Comparison of ENCODE assay signal across 18 cellular contexts in the genomic region with DNA sequence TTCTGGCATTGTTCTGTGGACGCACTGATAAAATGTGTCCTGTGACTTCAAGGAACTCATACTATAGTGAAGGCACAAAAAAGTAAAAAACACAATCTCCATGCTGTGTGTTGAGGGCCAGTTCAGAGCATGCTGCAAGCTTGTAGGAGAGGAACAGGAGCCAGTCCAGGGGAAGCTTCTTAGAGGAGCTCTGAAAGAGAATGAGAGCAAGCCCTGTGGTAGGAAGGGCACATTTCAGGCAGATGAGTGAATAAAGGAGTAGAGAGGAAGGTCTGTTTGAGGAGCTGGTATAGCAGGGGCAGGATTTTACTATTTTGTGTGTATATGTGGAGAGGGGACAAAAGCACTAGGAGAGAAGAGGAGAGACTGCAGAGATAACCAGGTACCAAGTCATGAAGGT.
DNase-seq lines count a peak whose midpoint lies in the region; ATAC-seq and TF ChIP-seq lines count a peak whose summit lies in the region.
"Had no signal": no experiment of that assay in that cellular context is flagged by ENCODE, and none has a peak within 500 bp of the region (broad histone marks: within the 10 kb centered on the region; RNA-seq: fewer than 3 reads in every experiment).

No MANE protein-coding gene starts in this region.

- peak overlapping the region; percentile 13; the same call in 1 of the 2 replicates for H3K27ac Mint-ChIP-seq in WTC11
- H3K27ac Mint-ChIP-seq: HFFc6 had no signal

- CTCF ChIA-PET in WTC11 (lab: Charles Lee): interaction anchor here (0.8 kb wide), 1 partner anchor 93 kb away, joined by 3 read pairs; no protein-coding TSS in a partner anchor
- CTCF ChIA-PET in HEK293T (lab: Yijun Ruan, JAX): no interaction called here

- peaks cover 11% of the 10 kb centered on the region for H3K4me1 Mint-ChIP-seq in WTC11

- POLR2A ChIA-PET in WTC11 (lab: Charles Lee): no interaction called here
- POLR2A ChIA-PET in HEK293T (lab: Yijun Ruan, JAX): no interaction called here

- TF ChIP-seq CTCF in WTC11 (IDR thresholded peaks at IDR 0.05): no peak

- H3K36me3 Mint-ChIP-seq in WTC11: no peaks in the 10 kb centered on the region

- peak; percentile 15 for DNase-seq in NCI-H2171 treated with DMSO at 0.1 percent for 48 hours (lab: John Stamatoyannopoulos, UW)
- DNase-seq in NCI-H2171 (lab: John Stamatoyannopoulos, UW): no peak
- no peak for DNase-seq in WTC11 (ENCODE audit: low spot score)
- peak; percentile 14 for DNase-seq in iPS-NIHi11 (ENCODE audit: low spot score)
- no peak for DNase-seq in HEK293T (ENCODE audit: extremely low spot score)
- DNase-seq: DMS53, HFFc6, MM.1S, NCI-H1092, NCI-H1417 treated with DMSO at 0.1 percent for 48 hours, NCI-H187, NCI-H446 treated with DMSO at 0.1 percent for 48 hours, NCI-H526, SHP77 treated with DMSO at 0.1 percent for 48 hours, T-helper 1 cell had no signal

- H3K9me3 Mint-ChIP-seq in WTC11: no peaks in the 10 kb centered on the region
- H3K9me3 Mint-ChIP-seq: HFFc6 had no signal

- ATAC-seq in WTC11 (peak; percentile 81), GM18868 (IDR thresholded peaks at IDR 0.05; ENCODE audit: unreplicated experiment) (no peak), GM21723 (IDR thresholded peaks at IDR 0.05; ENCODE audit: unreplicated experiment) (no peak)
- ATAC-seq: Panc1 had no signal

- no peak overlapping the region for H3K4me3 Mint-ChIP-seq in WTC11
- H3K4me3 Mint-ChIP-seq: HFFc6 had no signal

- no peaks in the 10 kb centered on the region for H3K27me3 Mint-ChIP-seq in WTC11 (ENCODE audit: low read depth)

TF ChIP-seq in WTC11, 78 proteins besides CTCF, POLR2A, EP300 and RAD21:
- TF ChIP-seq, protein P1, sequence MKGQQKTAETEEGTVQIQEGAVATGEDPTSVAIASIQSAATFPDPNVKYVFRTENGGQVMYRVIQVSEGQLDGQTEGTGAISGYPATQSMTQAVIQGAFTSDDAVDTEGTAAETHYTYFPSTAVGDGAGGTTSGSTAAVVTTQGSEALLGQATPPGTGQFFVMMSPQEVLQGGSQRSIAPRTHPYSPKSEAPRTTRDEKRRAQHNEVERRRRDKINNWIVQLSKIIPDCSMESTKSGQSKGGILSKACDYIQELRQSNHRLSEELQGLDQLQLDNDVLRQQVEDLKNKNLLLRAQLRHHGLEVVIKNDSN (CRISPR knock-in tag; IDR thresholded peaks at IDR 0.05): no peak
- TF ChIP-seq CREB1 (CRISPR knock-in tag; IDR thresholded peaks at IDR 0.05): no peak
- TF ChIP-seq, protein P2, sequence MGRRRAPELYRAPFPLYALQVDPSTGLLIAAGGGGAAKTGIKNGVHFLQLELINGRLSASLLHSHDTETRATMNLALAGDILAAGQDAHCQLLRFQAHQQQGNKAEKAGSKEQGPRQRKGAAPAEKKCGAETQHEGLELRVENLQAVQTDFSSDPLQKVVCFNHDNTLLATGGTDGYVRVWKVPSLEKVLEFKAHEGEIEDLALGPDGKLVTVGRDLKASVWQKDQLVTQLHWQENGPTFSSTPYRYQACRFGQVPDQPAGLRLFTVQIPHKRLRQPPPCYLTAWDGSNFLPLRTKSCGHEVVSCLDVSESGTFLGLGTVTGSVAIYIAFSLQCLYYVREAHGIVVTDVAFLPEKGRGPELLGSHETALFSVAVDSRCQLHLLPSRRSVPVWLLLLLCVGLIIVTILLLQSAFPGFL (CRISPR knock-in tag; IDR thresholded peaks at IDR 0.05; ENCODE audit: borderline replicate concordance): no peak
- TF ChIP-seq TP53 (CRISPR knock-in tag; IDR thresholded peaks at IDR 0.05): no peak

TF ChIP-seq in HEK293T, 16 proteins besides CTCF, POLR2A, EP300 and RAD21:
- no peak for TF ChIP-seq FOXK2 (IDR thresholded peaks at IDR 0.05)
- TF ChIP-seq ARNT (IDR thresholded peaks at IDR 0.05): no peak
- no peak for TF ChIP-seq NFRKB (IDR thresholded peaks at IDR 0.05)
- TF ChIP-seq BHLHE40 (IDR thresholded peaks at IDR 0.05; ENCODE audit: borderline replicate concordance): no peak
- no peak for TF ChIP-seq LEF1 (IDR thresholded peaks at IDR 0.05; ENCODE audit: borderline replicate concordance)
- TF ChIP-seq PKNOX1 (IDR thresholded peaks at IDR 0.05): no peak
- TF ChIP-seq CTBP1 (IDR thresholded peaks at IDR 0.05; ENCODE audit: borderline replicate concordance): no peak
- TF ChIP-seq ZNF384 (IDR thresholded peaks at IDR 0.05): no peak
- TF ChIP-seq TARDBP (IDR thresholded peaks at IDR 0.05): no peak
- no peak for TF ChIP-seq ELF4 (IDR thresholded peaks at IDR 0.05)
- TF ChIP-seq L3MBTL2 (conservative IDR thresholded peaks at IDR 0.05): no peak
- no peak for TF ChIP-seq HDGF (IDR thresholded peaks at IDR 0.05; ENCODE audit: borderline replicate concordance)
- no peak for TF ChIP-seq SP1 (IDR thresholded peaks at IDR 0.05)
- TF ChIP-seq SUZ12 (IDR thresholded peaks at IDR 0.05): no peak
- TF ChIP-seq FOXA1 (IDR thresholded peaks at IDR 0.05): no peak
- TF ChIP-seq FOXM1 (IDR thresholded peaks at IDR 0.05; ENCODE audit: borderline replicate concordance): no peak

Comparison
In these comparisons a context has a peak if more than half of its experiments do, and no peak if none do; other contexts are left out.
1. DNase-seq: peak in NCI-H2171 treated with DMSO at 0.1 percent for 48 hours (single experiment) and iPS-NIHi11 (single experiment); none in NCI-H2171 (single experiment), WTC11 (single experiment) and HEK293T (single experiment).